ENCODE assay signal across 8 cellular contexts in the genomic region with DNA sequence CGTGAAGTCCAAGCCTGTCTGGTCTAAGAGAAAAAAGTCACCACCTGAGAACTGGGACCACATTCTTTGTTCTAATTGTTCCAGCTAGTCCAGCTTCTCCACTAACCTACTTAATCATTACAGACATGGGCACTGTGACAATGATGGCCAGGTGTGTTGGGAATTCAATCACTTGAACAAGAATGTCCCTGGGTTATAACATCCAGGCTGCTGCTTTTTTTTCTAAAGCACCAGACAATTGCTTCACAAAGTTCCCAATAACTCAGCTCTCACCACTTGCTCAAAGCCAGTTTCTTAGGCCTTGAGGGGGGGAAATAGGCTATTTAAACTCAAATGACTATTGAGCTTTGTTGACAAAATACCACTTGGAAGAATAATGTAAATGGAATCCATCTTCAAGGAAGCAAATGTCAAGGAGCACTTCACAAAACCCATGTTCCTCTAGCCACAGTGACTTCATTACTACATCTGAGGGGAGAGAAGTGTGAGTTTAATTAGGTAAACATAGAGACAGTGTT.
DNase-seq lines count a peak whose midpoint lies in the region; ATAC-seq and TF ChIP-seq lines count a peak whose summit lies in the region.

No MANE protein-coding gene starts in this region.

- ATAC-seq in esophagus mucosa: peak; percentile 41

- no peak overlapping the region for H3K4me3 ChIP-seq in skeletal muscle cell (ENCODE audit: low read depth, low read length)

- DNase-seq in SHP77 (lab: John Stamatoyannopoulos, UW): peak; percentile 17 to 22
- DNase-seq in SHP77 treated with DMSO at 0.1 percent for 48 hours (lab: John Stamatoyannopoulos, UW): no peak
- peak; percentile 64 for DNase-seq in NCI-H69 (lab: John Stamatoyannopoulos, UW)
- peak; percentile 56 for DNase-seq in skeletal muscle cell (ENCODE audit: low read depth)
- no peak for DNase-seq in anterior cingulate cortex (lab: John Stamatoyannopoulos, UW)
- no peak for DNase-seq in GM20000 (ENCODE audit: low spot score)
- no peak for DNase-seq in activated CD8-positive, alpha-beta memory T cell treated with anti-CD3 and anti-CD28 coated beads, Interleukin-2, amount 50 U/mL, for 4 hours

- no peak for TF ChIP-seq CTCF in GM20000 (IDR thresholded peaks at IDR 0.05; ENCODE audit: extremely low read depth, missing control alignments)

Comparison
In these comparisons a context has a peak if more than half of its experiments do, and no peak if none do; other contexts are left out.
1. DNase-seq: peak in SHP77 (2 of 2), NCI-H69 (single experiment) and skeletal muscle cell (single experiment); none in SHP77 treated with DMSO at 0.1 percent for 48 hours (single experiment), anterior cingulate cortex (0 of 58), GM20000 (single experiment) and activated CD8-positive, alpha-beta memory T cell treated with anti-CD3 and anti-CD28 coated beads, Interleukin-2, amount 50 U/mL, for 4 hours (single experiment).